Comparison of ENCODE assay signal across 8 cellular contexts in the genomic region with DNA sequence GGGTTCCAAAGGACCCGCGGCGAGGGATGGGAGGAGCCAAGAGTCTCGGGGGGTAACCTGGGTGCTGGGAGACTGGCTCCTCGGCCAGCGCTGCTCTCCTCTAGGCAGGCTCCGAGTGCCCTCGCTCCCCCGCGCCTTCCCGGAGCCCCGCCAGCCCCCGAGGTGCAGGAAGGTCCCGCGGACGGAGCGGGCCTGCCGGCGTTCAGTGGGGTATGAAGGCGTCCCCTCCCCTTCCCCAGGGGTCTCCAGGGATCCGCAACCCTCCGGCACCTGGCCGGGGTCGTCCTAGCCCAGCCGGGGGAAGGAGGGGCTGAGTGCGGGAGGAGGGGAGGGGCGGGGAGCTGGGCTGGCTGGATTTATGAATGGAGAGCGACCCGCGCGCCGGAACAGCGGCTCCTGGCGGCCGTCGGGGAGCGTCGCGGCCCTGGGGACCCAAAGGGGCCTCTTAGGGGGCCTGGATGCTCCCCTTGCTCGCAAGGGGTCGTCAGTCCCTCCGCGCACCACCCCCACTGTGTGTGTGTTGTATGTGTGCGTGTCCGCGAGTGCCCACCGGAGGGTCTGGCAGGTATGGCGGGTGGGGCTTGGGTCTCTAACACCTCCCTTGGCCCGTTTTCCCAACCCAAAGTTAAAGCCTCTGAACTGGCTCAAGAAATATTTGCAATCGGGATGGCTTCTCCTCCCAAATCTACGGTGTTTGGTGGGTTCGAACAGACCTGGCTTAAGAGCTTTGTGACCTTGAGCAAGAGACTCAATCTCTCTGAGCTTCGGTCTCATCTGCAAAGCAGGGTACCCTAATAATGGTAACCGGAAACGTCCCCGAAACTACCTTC.
A peak's percentile ranks its signal among the peaks of the same experiment; 100 is the strongest.
DNase-seq lines count a peak whose midpoint lies in the region; ATAC-seq and TF ChIP-seq lines count a peak whose summit lies in the region.

No MANE protein-coding gene starts in this region.

- ATAC-seq in HG03039 (IDR thresholded peaks at IDR 0.05; ENCODE audit: unreplicated experiment): no peak

- H3K4me3 ChIP-seq in ACC112 (ENCODE audit: low read depth, low read length): peak overlapping the region; percentile 77
- H3K4me3 ChIP-seq in foreskin fibroblast (ENCODE audit: low read depth in 1 of 2, low read length in 2 of 2): peak overlapping the region; percentile 47 to 52
- peak overlapping the region; percentile 32 for H3K4me3 ChIP-seq in parathyroid adenoma (ENCODE audit: low read depth, low read length)

- no peak overlapping the region for H3K27ac ChIP-seq in ACC112 (ENCODE audit: low read depth, low read length)
- H3K27ac ChIP-seq in parathyroid adenoma: no peak overlapping the region

- no peaks in the 10 kb centered on the region for H3K9me3 ChIP-seq in parathyroid adenoma (ENCODE audit: control insufficient read depth, low read length)

- DNase-seq in NCI-H345 treated with DMSO at 0.1 percent for 48 hours (lab: John Stamatoyannopoulos, UW; ENCODE audit: unreplicated experiment) (peak; percentile 55), activated T-cell treated with anti-CD3 and anti-CD28 coated beads for 48 hours (ENCODE audit: low read depth) (peak; percentile 40), foreskin fibroblast (peak in 1 of 2 donors; percentile 70), NCI-H2029 (lab: John Stamatoyannopoulos, UW) (no peak)

- H2AFZ ChIP-seq in ACC112 (ENCODE audit: low read length, unreplicated experiment) (peak overlapping the region; percentile 42), parathyroid adenoma (peak overlapping the region; percentile 66)

- no peak overlapping the region for H3K9ac ChIP-seq in parathyroid adenoma

- H3K79me2 ChIP-seq in ACC112 (ENCODE audit: control insufficient read depth, insufficient read depth, low read length, unreplicated experiment) (no peaks in the 10 kb centered on the region), parathyroid adenoma (no peaks in the 10 kb centered on the region)

- H3K27me3 ChIP-seq in ACC112 (ENCODE audit: insufficient read depth, low read length): peaks cover 23% of the 10 kb centered on the region
- no peaks in the 10 kb centered on the region for H3K27me3 ChIP-seq in parathyroid adenoma (ENCODE audit: control insufficient read depth, insufficient read depth, low read length)

- peak overlapping the region; percentile 78 for H3K4me2 ChIP-seq in parathyroid adenoma (ENCODE audit: low read length)

- peaks cover 4% of the 10 kb centered on the region for H3K4me1 ChIP-seq in ACC112 (ENCODE audit: control insufficient read depth, insufficient read depth, low read length, unreplicated experiment)
- no peaks in the 10 kb centered on the region for H3K4me1 ChIP-seq in parathyroid adenoma

- TF ChIP-seq CTCF in GM12874 (IDR thresholded peaks at IDR 0.05; ENCODE audit: insufficient read depth, low read depth, low read length): peak; percentile 96
- TF ChIP-seq CTCF in foreskin fibroblast (IDR thresholded peaks at IDR 0.05; ENCODE audit: low read depth, low read length): peak; percentile 85
- TF ChIP-seq CTCF in parathyroid adenoma (IDR thresholded peaks at IDR 0.05): peak; percentile 57

- H3K36me3 ChIP-seq in ACC112 (ENCODE audit: insufficient read depth, low read length): no peaks in the 10 kb centered on the region
- no peaks in the 10 kb centered on the region for H3K36me3 ChIP-seq in parathyroid adenoma (ENCODE audit: control insufficient read depth, insufficient read depth, low read length)
